ENCODE assay signal across 8 cellular contexts in the genomic region with DNA sequence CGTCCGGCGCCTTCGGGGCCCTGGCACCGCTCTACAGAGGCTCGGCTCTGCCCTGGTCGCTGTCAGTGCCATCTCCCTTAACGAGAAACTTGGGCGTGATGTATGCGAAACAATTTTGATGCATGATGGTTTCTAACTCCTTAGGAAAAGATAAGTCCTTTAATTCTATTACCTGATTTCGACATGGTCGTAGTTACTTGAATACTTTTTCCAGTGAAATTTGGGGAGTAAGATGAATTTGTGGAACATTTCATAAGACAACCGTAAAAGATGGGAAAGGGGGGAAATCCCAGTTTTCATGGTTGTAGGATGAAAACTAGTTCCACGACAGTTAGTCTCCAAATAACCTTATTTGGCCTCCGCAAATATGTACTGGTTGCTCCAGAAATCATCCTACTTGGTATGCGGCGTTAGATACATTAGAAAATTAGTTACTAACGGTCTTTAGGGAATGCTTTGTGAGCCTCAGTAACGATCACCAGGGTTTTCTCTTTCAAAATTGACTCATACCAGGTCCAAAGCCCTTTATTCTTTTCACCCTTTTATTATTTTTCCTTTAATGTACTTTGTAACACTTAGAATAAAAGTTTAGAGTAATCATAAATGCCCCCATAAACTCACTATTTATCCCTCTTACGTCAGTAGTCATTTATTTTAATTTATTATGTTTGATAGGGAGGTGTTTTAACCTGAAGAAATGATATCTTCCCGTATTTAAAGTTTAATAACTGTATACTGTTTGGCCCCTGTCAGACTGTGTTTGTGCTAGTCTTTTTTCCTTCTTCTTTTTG. TPM values are rescaled to one million over a fixed set of nuclear protein-coding genes. Genes with fewer than 3 reads are reported as not detected.
DNase-seq lines count a peak whose midpoint lies in the region; ATAC-seq and TF ChIP-seq lines count a peak whose summit lies in the region.

No MANE protein-coding gene starts in this region.

- peaks cover 11% of the 10 kb centered on the region for H3K79me2 ChIP-seq in DOHH2 (ENCODE audit: control insufficient read depth, low read length)

- in situ Hi-C loops in astrocyte of the cerebellum (cut with HindIII; ENCODE audit: low sequenced_read_pairs): no loop called here
- in situ Hi-C loops in transverse colon (cut with MboI; ENCODE audit: low pct_ligation_motif_present in 1 of 4, low pct_unique_long_range_greater_than_20kb in 1 of 4, low sequenced_read_pairs in 3 of 4): loop anchor here (10.0 to 25.0 kb wide), 4 partner anchors 177 to 273 kb away; no protein-coding TSS in a partner anchor

- WGBS in right lobe of liver (ENCODE audit: insufficient coverage, low coverage, low lambda C conversion rate, missing lambda C conversion rate): 33% methylated on average over 14 of the region's 21 CpGs
- whole genome bisulfite sequencing in transverse colon (ENCODE audit: low coverage in 1 of 2), 2 donors: 15 to 21% methylated on average over 11 to 19 of the region's 21 CpGs

- peaks cover 10% of the 10 kb centered on the region for H3K36me3 ChIP-seq in DOHH2 (ENCODE audit: control insufficient read depth, low read length)
- peaks cover 22% of the 10 kb centered on the region for H3K36me3 ChIP-seq in HUES6 (ENCODE audit: control insufficient read depth, insufficient read depth, low read length)
- no peaks in the 10 kb centered on the region for H3K36me3 ChIP-seq in right lobe of liver
- H3K36me3 ChIP-seq in transverse colon: no peaks in the 10 kb centered on the region

- TF ChIP-seq POLR2A in right lobe of liver (IDR thresholded peaks at IDR 0.05): no peak
- no peak for TF ChIP-seq POLR2A in transverse colon (IDR thresholded peaks at IDR 0.05)

- H3K9ac ChIP-seq in HUES6 (ENCODE audit: low read length): peak overlapping the region; percentile 60

- H3K9me2 ChIP-seq in DOHH2 (replicated peaks; ENCODE audit: control insufficient read depth, low read length): no peaks in the 10 kb centered on the region

- TF ChIP-seq CTCF in DOHH2 (IDR thresholded peaks at IDR 0.05; ENCODE audit: low read depth, low read length, poor library complexity, severe bottlenecking) (no peak), astrocyte of the cerebellum (IDR thresholded peaks at IDR 0.05; ENCODE audit: low read depth, low read length, missing control alignments) (no peak), right lobe of liver (IDR thresholded peaks at IDR 0.05) (no peak), transverse colon (IDR thresholded peaks at IDR 0.05) (no peak)

- H3K9me3 ChIP-seq in DOHH2 (ENCODE audit: control insufficient read depth, insufficient read depth, low read length) (no peaks in the 10 kb centered on the region), HUES6 (ENCODE audit: control insufficient read depth, insufficient read depth, low read depth, low read length) (no peaks in the 10 kb centered on the region), right lobe of liver (no peaks in the 10 kb centered on the region), transverse colon (no peaks in the 10 kb centered on the region)

- no peaks in the 10 kb centered on the region for H4K20me1 ChIP-seq in DOHH2 (ENCODE audit: control insufficient read depth, insufficient read depth, low read depth, low read length)

- no peaks in the 10 kb centered on the region for H3F3A ChIP-seq in DOHH2 (ENCODE audit: control insufficient read depth, insufficient read depth)

- TF ChIP-seq EP300 in transverse colon (IDR thresholded peaks at IDR 0.05; ENCODE audit: low read depth): no peak

- H3K4me2 ChIP-seq in DOHH2 (ENCODE audit: low read length): peak overlapping the region; percentile 93

- peak overlapping the region; percentile 89 for H3K4me3 ChIP-seq in DOHH2 (ENCODE audit: low read length)
- peak overlapping the region; percentile 82 for H3K4me3 ChIP-seq in HUES6 (ENCODE audit: low read depth, low read length)
- peak overlapping the region; percentile 75 for H3K4me3 ChIP-seq in astrocyte of the cerebellum (ENCODE audit: low read depth, low read length)
- peak overlapping the region; percentile 64 to 82 (median 81) for H3K4me3 ChIP-seq in right lobe of liver
- peak overlapping the region; percentile 79 to 95 (median 88) for H3K4me3 ChIP-seq in transverse colon

- H3K27ac ChIP-seq in DOHH2 (ENCODE audit: low read depth, low read length) (no peak overlapping the region), HUES6 (ENCODE audit: low read depth, low read length) (no peak overlapping the region), right lobe of liver (peak overlapping the region; percentile 14 to 84 (median 32)), transverse colon (peak overlapping the region; percentile 93 to 95 (median 94))

- intact Hi-C loops in right lobe of liver (cut with DNase I): no loop called here
- intact Hi-C loops in transverse colon (cut with DNase I; ENCODE audit: low total_unique reads): loop anchor here (10.0 kb wide), 2 partner anchors 139 to 271 kb away; partner anchors contain the start of gene RALBP1

- peaks cover 20% of the 10 kb centered on the region for H3K4me1 ChIP-seq in DOHH2 (ENCODE audit: control insufficient read depth, low read length)
- H3K4me1 ChIP-seq in HUES6 (ENCODE audit: control insufficient read depth, insufficient read depth, low read length): no peaks in the 10 kb centered on the region
- no peaks in the 10 kb centered on the region for H3K4me1 ChIP-seq in right lobe of liver
- H3K4me1 ChIP-seq in transverse colon: peaks cover 0 to 19% (median 11%) of the 10 kb centered on the region in 4 donors

- ATAC-seq in right lobe of liver (no peak), GM18502 (IDR thresholded peaks at IDR 0.05; ENCODE audit: poor library complexity, unreplicated experiment) (no peak)

- DNase-seq in astrocyte of the cerebellum (ENCODE audit: low read depth) (no peak), right lobe of liver (no peak), transverse colon (no peak), NCI-H2227 treated with DMSO at 0.1 percent for 48 hours (lab: John Stamatoyannopoulos, UW) (no peak)
- DNase-seq in activated naive CD4-positive, alpha-beta T cell (lab: John Stamatoyannopoulos, UW): no peak

- H3K27me3 ChIP-seq in DOHH2 (ENCODE audit: control insufficient read depth, low read length) (no peaks in the 10 kb centered on the region), HUES6 (ENCODE audit: control insufficient read depth, insufficient read depth, low read length) (peaks cover 10% of the 10 kb centered on the region; the same call in 1 of the 2 replicates), right lobe of liver (no peaks in the 10 kb centered on the region), transverse colon (no peaks in the 10 kb centered on the region)

RNA-seq across cellular contexts. Expression of gene TWSG1, which starts 0.9 kb away (rescaled TPM):
- total RNA-seq in right lobe of liver (10 to 100 TPM in 1 of 6 experiments, 1 to 10 TPM in 5; 3.7 to 11.3 (median 5.9) TPM), transverse colon (10 to 100 TPM in 3 of 4 donors, 1 to 10 TPM in 1; 5.6 to 29.5 (median 26.5) TPM)

Comparison
In these comparisons a context has a peak if more than half of its experiments do, and no peak if none do; other contexts are left out.
1. H3K27ac ChIP-seq: peak in right lobe of liver (3 of 3) and transverse colon (4 of 4); none in DOHH2 (single experiment) and HUES6 (single experiment).
2. Peak in every context shown above with its lines, with median percentiles within 50 percentile points of each other: H3K4me3 ChIP-seq.